In genomic region chr19:49679832-49680472, GRCh38 we compare ENCODE assay signal across 8 cellular contexts. TPM values are rescaled to one million over a fixed set of nuclear protein-coding genes. Genes with fewer than 3 reads are reported as not detected.
DNase-seq lines count a peak whose midpoint lies in the region; ATAC-seq and TF ChIP-seq lines count a peak whose summit lies in the region.

No MANE protein-coding gene starts in this region.

- H2BK5ac ChIP-seq in neuronal stem cell (ENCODE audit: low read length): peak overlapping the region; percentile 84

- H3K18ac ChIP-seq in neuronal stem cell (ENCODE audit: low read length): peak overlapping the region; percentile 92

- H3K27me3 ChIP-seq in CD4-positive, alpha-beta T cell (ENCODE audit: control insufficient read depth, insufficient read depth, low read length): no peaks in the 10 kb centered on the region
- H3K27me3 ChIP-seq in Loucy (ENCODE audit: insufficient read depth, low read length, poor library complexity, severe bottlenecking) (peaks cover 4% of the 10 kb centered on the region), neuronal stem cell (ENCODE audit: control insufficient read depth in 3 of 3, insufficient read depth in 3 of 3, low read depth in 1 of 3, low read length in 3 of 3) (no peaks in the 10 kb centered on the region)

- TF ChIP-seq CTCF in CD4-positive, alpha-beta T cell (IDR thresholded peaks at IDR 0.05): no peak
- no peak for TF ChIP-seq CTCF in Loucy (conservative IDR thresholded peaks at IDR 0.05; ENCODE audit: low read length)

- no peak overlapping the region for H2BK120ac ChIP-seq in neuronal stem cell (ENCODE audit: low read depth, low read length)

- H3K4ac ChIP-seq in neuronal stem cell (ENCODE audit: low read length): no peak overlapping the region

- intact Hi-C loops in CD4-positive, alpha-beta T cell (cut with DNase I, micrococcal nuclease): loop anchor here (1.0 to 10.0 kb wide), 8 partner anchors 38 to 454 kb away; partner anchors contain the start of gene FLT3LG (in 1 of the 2)

- peaks cover 61% of the 10 kb centered on the region for H3K36me3 Mint-ChIP-seq in CD4-positive, alpha-beta T cell (ENCODE audit: low read depth)

- peaks cover 53% of the 10 kb centered on the region for H4K20me1 ChIP-seq in Loucy (ENCODE audit: insufficient read depth, low read length, poor library complexity, severe bottlenecking)

- no peak for ATAC-seq in CD4-positive, alpha-beta T cell (ENCODE audit: poor library complexity)
- no peak for ATAC-seq in GM18867 (IDR thresholded peaks at IDR 0.05; ENCODE audit: unreplicated experiment)

- peaks cover 21% of the 10 kb centered on the region for H3K79me1 ChIP-seq in neuronal stem cell (ENCODE audit: low read depth, low read length)

- peak overlapping the region; percentile 45 for H2BK15ac ChIP-seq in neuronal stem cell (ENCODE audit: low read length)

- H3K9me3 Mint-ChIP-seq in CD4-positive, alpha-beta T cell: no peaks in the 10 kb centered on the region

- H3F3A ChIP-seq in Loucy (ENCODE audit: low read depth): peaks cover under 1% of the 10 kb centered on the region; the same call in 1 of the 2 replicates

- H2BK12ac ChIP-seq in neuronal stem cell (ENCODE audit: low read length): no peak overlapping the region

- H3K23ac ChIP-seq in neuronal stem cell (ENCODE audit: low read depth, low read length, poor library complexity): peak overlapping the region; percentile 80

- DNase-seq in CD4-positive, alpha-beta T cell: no peak
- no peak for DNase-seq in neuronal stem cell (ENCODE audit: low spot score)
- no peak for DNase-seq in DMS79 (lab: John Stamatoyannopoulos, UW)
- no peak for DNase-seq in 8988T
- DNase-seq in GDM1 (lab: John Stamatoyannopoulos, UW): no peak

- peak overlapping the region; percentile 82 for H3K4me2 ChIP-seq in Loucy (ENCODE audit: low read depth, low read length, poor library complexity, severe bottlenecking)
- H3K4me2 ChIP-seq in neuronal stem cell (ENCODE audit: insufficient read depth, low read length, poor library complexity, severe bottlenecking): peak overlapping the region; percentile 76

- H4K91ac ChIP-seq in neuronal stem cell (ENCODE audit: low read depth, low read length, poor library complexity): no peak overlapping the region

- no peaks in the 10 kb centered on the region for H3K27me3 Mint-ChIP-seq in CD4-positive, alpha-beta T cell

- H3K9ac ChIP-seq in Loucy (ENCODE audit: low read depth, low read length, poor library complexity, severe bottlenecking): peak overlapping the region; percentile 43
- peak overlapping the region; percentile 72 for H3K9ac ChIP-seq in neuronal stem cell (ENCODE audit: low read depth, low read length, poor library complexity)

- peak overlapping the region; percentile 35 for H3K27ac ChIP-seq in CD4-positive, alpha-beta T cell (ENCODE audit: low read depth, low read length)
- H3K27ac ChIP-seq in cingulate gyrus (ENCODE audit: low read depth, low read length) (peak overlapping the region; percentile 61), neuronal stem cell (replicated peaks; ENCODE audit: low read length) (peak overlapping the region; percentile 81)

- POLR2A ChIA-PET in CD4-positive, alpha-beta T cell (lab: Charles Lee): interaction anchor here (0.6 to 6.6 kb wide), 5 partner anchors 10 to 211 kb away, joined by 3 to 92 read pairs (median 4); partner anchors contain the start of genes ADM5, BCL2L12, IRF3 and RPS11

- H3K9me2 ChIP-seq in Loucy (replicated peaks; ENCODE audit: low read depth, low read length): no peaks in the 10 kb centered on the region

- no peak overlapping the region for H2AFZ ChIP-seq in Loucy (ENCODE audit: low read length)
- no peak overlapping the region for H2AFZ ChIP-seq in neuronal stem cell (ENCODE audit: low read length)

- no peak overlapping the region for H4K8ac ChIP-seq in neuronal stem cell (ENCODE audit: low read depth, low read length)

- no peak overlapping the region for H3K27ac Mint-ChIP-seq in CD4-positive, alpha-beta T cell

- H3K14ac ChIP-seq in neuronal stem cell (ENCODE audit: low read length): no peak overlapping the region

- peaks cover 35% of the 10 kb centered on the region; the same call in 1 of the 2 replicates for H3K36me3 ChIP-seq in Loucy (ENCODE audit: insufficient read depth, low read length)
- peaks cover 30 to 54% of the 10 kb centered on the region in 2 donors for H3K36me3 ChIP-seq in neuronal stem cell (replicated peaks in 1 of 2; ENCODE audit: control insufficient read depth in 2 of 2, insufficient read depth in 2 of 2, low read length in 2 of 2)

- H3K4me1 ChIP-seq in Loucy (ENCODE audit: insufficient read depth, low read length, poor library complexity, severe bottlenecking): peaks cover 28% of the 10 kb centered on the region
- H3K4me1 ChIP-seq in neuronal stem cell (ENCODE audit: control insufficient read depth in 2 of 2, insufficient read depth in 1 of 2, low read depth in 1 of 2, low read length in 2 of 2): peaks cover 17 to 21% of the 10 kb centered on the region in 2 donors

- H3K4me1 Mint-ChIP-seq in CD4-positive, alpha-beta T cell (ENCODE audit: low read depth): peaks cover 38% of the 10 kb centered on the region

- H2AK5ac ChIP-seq in neuronal stem cell (ENCODE audit: low read depth, low read length): peak overlapping the region; percentile 76

- CTCF ChIA-PET in CD4-positive, alpha-beta T cell (lab: Charles Lee): interaction anchor here (1.0 to 1.6 kb wide), 7 partner anchors 14 to 288 kb away, joined by 3 to 6 read pairs (median 4); partner anchors contain the start of genes BCL2L12, IRF3 and PRR12

- peak overlapping the region; percentile 54 for H3K4me3 ChIP-seq in Loucy (ENCODE audit: low read length, poor library complexity, severe bottlenecking)
- peak overlapping the region; percentile 2 to 16 for H3K4me3 ChIP-seq in neuronal stem cell (ENCODE audit: low read length in 2 of 2)

- H3K4me3 Mint-ChIP-seq in CD4-positive, alpha-beta T cell: peak overlapping the region; percentile 30

- H3K9me3 ChIP-seq in CD4-positive, alpha-beta T cell (ENCODE audit: control insufficient read depth, low read length): no peaks in the 10 kb centered on the region
- H3K9me3 ChIP-seq in Loucy (ENCODE audit: insufficient read depth, low read depth, low read length) (no peaks in the 10 kb centered on the region), neuronal stem cell (replicated peaks in 1 of 2; ENCODE audit: control insufficient read depth in 2 of 2, insufficient read depth in 1 of 2, low read depth in 1 of 2, low read length in 2 of 2) (no peaks in the 10 kb centered on the region)

- no CpG with 5 or more reads among the region's 9 CpGs for WGBS in neuronal stem cell (ENCODE audit: extremely low coverage in 2 of 2, insufficient read length in 2 of 2, insufficient replicate concordance in 1 of 2), 2 donors

- peaks cover 50% of the 10 kb centered on the region for H3K79me2 ChIP-seq in Loucy (ENCODE audit: insufficient read depth, low read length)

RNA-seq across cellular contexts. Expression of gene PRMT1, which starts 2.9 kb away (rescaled TPM):
- 10 to 100 TPM; 41.5 to 46.4 TPM for total RNA-seq in CD4-positive, alpha-beta T cell
- polyA plus RNA-seq in neuronal stem cell (2013, experiment 1 of 2): 433 TPM
- 420 TPM for polyA plus RNA-seq in neuronal stem cell (2013, experiment 2 of 2)

RNA-seq across cellular contexts. Expression of gene ADM5, which starts 9.4 kb away (rescaled TPM):
- total RNA-seq in CD4-positive, alpha-beta T cell: 1 to 10 TPM; 2.1 to 2.5 TPM
- polyA plus RNA-seq in neuronal stem cell (2013, experiment 1 of 2): 1.7 TPM
- 2.0 TPM for polyA plus RNA-seq in neuronal stem cell (2013, experiment 2 of 2)

RNA-seq across cellular contexts. Expression of gene CPT1C, which starts 11.0 kb away (rescaled TPM):
- under 1 TPM; 0.47 to 0.59 TPM for total RNA-seq in CD4-positive, alpha-beta T cell
- polyA plus RNA-seq in neuronal stem cell (2013, experiment 1 of 2): 105 TPM
- polyA plus RNA-seq in neuronal stem cell (2013, experiment 2 of 2): 103 TPM

RNA-seq across cellular contexts. Expression of gene BCL2L12, which starts 14.2 kb away (rescaled TPM):
- 10 to 100 TPM in 1 of 2 experiments, 1 to 10 TPM in 1; 9.9 to 11.3 TPM for total RNA-seq in CD4-positive, alpha-beta T cell
- 124 TPM for polyA plus RNA-seq in neuronal stem cell (2013, experiment 1 of 2)
- 114 TPM for polyA plus RNA-seq in neuronal stem cell (2013, experiment 2 of 2)

RNA-seq across cellular contexts. Expression of gene IRF3, which starts 14.3 kb away (rescaled TPM):
- total RNA-seq in CD4-positive, alpha-beta T cell: 100 to 1,000 TPM; 109 to 119 TPM
- polyA plus RNA-seq in neuronal stem cell (2013, experiment 1 of 2): 68.3 TPM
- polyA plus RNA-seq in neuronal stem cell (2013, experiment 2 of 2): 66.0 TPM
